In the genomic region with DNA sequence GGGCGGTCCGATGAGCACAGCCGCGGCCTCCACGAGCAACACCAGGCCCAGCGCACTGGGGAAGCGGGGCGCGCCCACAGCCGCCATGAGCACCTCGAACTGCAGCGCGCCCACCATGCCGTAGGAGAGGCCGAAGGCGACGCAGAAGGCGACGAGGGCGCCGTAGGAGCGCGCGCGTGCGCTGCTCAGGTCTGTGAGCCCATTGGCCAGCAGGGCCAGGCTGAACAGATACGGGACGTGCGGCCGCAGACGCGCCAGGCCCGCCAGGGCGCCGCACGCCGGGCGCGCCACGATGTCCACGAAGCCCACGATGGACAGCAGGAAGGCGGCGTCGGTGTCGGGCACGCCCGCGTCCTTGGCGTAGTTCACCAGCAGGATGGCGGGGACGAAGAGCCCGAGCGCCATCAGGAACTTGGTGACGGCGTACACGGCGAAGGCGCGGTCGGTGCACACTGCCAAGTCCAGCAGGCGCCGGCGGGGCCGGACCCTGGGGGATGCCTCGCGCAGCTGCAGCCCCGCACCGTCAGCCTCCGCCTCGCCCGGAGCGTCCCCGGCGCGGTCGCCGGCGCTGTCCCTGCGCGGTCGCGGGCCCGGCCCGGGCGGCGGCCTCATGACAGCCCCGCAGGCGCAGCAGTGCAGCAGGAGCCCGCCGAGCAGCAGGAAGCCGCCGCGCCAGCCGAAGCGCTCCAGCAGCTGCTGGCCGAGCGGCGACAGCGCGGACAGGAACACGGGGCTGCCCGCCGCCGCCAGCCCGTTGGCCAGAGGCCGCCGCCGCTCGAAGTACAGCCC, we compare ENCODE assay signal across 8 cellular contexts. TPM values are rescaled to one million over a fixed set of nuclear protein-coding genes. Genes with fewer than 3 reads are reported as not detected.
DNase-seq lines count a peak whose midpoint lies in the region; ATAC-seq and TF ChIP-seq lines count a peak whose summit lies in the region.

No MANE protein-coding gene starts in this region.

- H3K27me3 ChIP-seq in colonic mucosa = peaks cover 21% of the 10 kb centered on the region
- peaks cover 28 to 45% of the 10 kb centered on the region in 2 donors for H3K27me3 ChIP-seq in left lung
- peaks cover 0 to 12% of the 10 kb centered on the region in 2 donors for H3K27me3 ChIP-seq in tibial artery

- no peaks in the 10 kb centered on the region for H3K9me3 Mint-ChIP-seq in activated CD4-positive, alpha-beta T cell treated with anti-CD3 and anti-CD28 coated beads, Interleukin-2, amount 10 ng/mL, durations not matched to agents 24 days and 14 days

- peak overlapping the region; percentile 26 for H3K4me3 ChIP-seq in colonic mucosa
- H3K4me3 ChIP-seq in left lung = peak overlapping the region; percentile 9 to 10
- peak overlapping the region; percentile 45 to 49 for H3K4me3 ChIP-seq in tibial artery

- H3K36me3 ChIP-seq in colonic mucosa (no peaks in the 10 kb centered on the region), left lung (peaks cover 0 to 5% of the 10 kb centered on the region in 2 donors), tibial artery (peaks cover 0 to 25% (median 13%) of the 10 kb centered on the region in 3 donors)

- intact Hi-C loops in activated CD4-positive, alpha-beta T cell treated with anti-CD3 and anti-CD28 coated beads, Interleukin-2, amount 10 ng/mL, durations not matched to agents 24 days and 14 days (cut with micrococcal nuclease) = no loop called here
- intact Hi-C loops in colonic mucosa (cut with DNase I) (no loop called here), left lung (cut with DNase I) (no loop called here), tibial artery (cut with DNase I; ENCODE audit: low total_unique reads) (no loop called here)

- H3K27ac ChIP-seq in colonic mucosa (no peak overlapping the region), left lung (no peak overlapping the region), tibial artery (peak overlapping the region; percentile 10 to 59)

- H3K36me3 Mint-ChIP-seq in activated CD4-positive, alpha-beta T cell treated with anti-CD3 and anti-CD28 coated beads, Interleukin-2, amount 10 ng/mL, durations not matched to agents 24 days and 14 days (ENCODE audit: low read depth) = no peaks in the 10 kb centered on the region

- ATAC-seq in left lung = peak; percentile 61
- no peak for ATAC-seq in HG03521 (IDR thresholded peaks at IDR 0.05; ENCODE audit: unreplicated experiment)

- H3K4me1 Mint-ChIP-seq in activated CD4-positive, alpha-beta T cell treated with anti-CD3 and anti-CD28 coated beads, Interleukin-2, amount 10 ng/mL, durations not matched to agents 24 days and 14 days = no peaks in the 10 kb centered on the region

- TF ChIP-seq CTCF in colonic mucosa (IDR thresholded peaks at IDR 0.05) (no peak), left lung (IDR thresholded peaks at IDR 0.05) (no peak), tibial artery (IDR thresholded peaks at IDR 0.05) (peak in 1 of 2 experiments; percentile 4)

- H3K9me3 ChIP-seq in colonic mucosa (no peaks in the 10 kb centered on the region), left lung (no peaks in the 10 kb centered on the region), tibial artery (no peaks in the 10 kb centered on the region)

- peaks cover 27% of the 10 kb centered on the region for H3K27me3 Mint-ChIP-seq in activated CD4-positive, alpha-beta T cell treated with anti-CD3 and anti-CD28 coated beads, Interleukin-2, amount 10 ng/mL, durations not matched to agents 24 days and 14 days

- H3K4me1 ChIP-seq in colonic mucosa = peaks cover 6% of the 10 kb centered on the region
- peaks cover 15 to 26% of the 10 kb centered on the region in 2 donors for H3K4me1 ChIP-seq in left lung
- peaks cover 0 to 28% (median 22%) of the 10 kb centered on the region in 4 donors for H3K4me1 ChIP-seq in tibial artery

- peak overlapping the region; percentile 15 for H3K4me3 Mint-ChIP-seq in activated CD4-positive, alpha-beta T cell treated with anti-CD3 and anti-CD28 coated beads, Interleukin-2, amount 10 ng/mL, durations not matched to agents 24 days and 14 days

- no peak overlapping the region for H3K27ac Mint-ChIP-seq in activated CD4-positive, alpha-beta T cell treated with anti-CD3 and anti-CD28 coated beads, Interleukin-2, amount 10 ng/mL, durations not matched to agents 24 days and 14 days

- peak overlapping the region in 1 of 2 donors; percentile 56 for H3K9ac ChIP-seq in colonic mucosa (ENCODE audit: low read depth in 2 of 2, low read length in 2 of 2)

- peak; percentile 65 for DNase-seq in activated CD4-positive, alpha-beta T cell treated with anti-CD3 and anti-CD28 coated beads, Interleukin-2, amount 10 ng/mL, durations not matched to agents 24 days and 14 days
- DNase-seq in activated CD4-positive, alpha-beta T cell treated with anti-CD3 and anti-CD28 coated beads for 48 hours = no peak
- DNase-seq in colonic mucosa (peak; percentile 41), left lung (peak in 1 of 2 donors; percentile 79), tibial artery (no peak), OCI-M1 (lab: John Stamatoyannopoulos, UW) (no peak)
- no peak for DNase-seq in stimulated activated naive CD4-positive, alpha-beta T cell treated with Interleukin-2 at 50 U/mL for 16 hours (lab: John Stamatoyannopoulos, UW)

RNA-seq across cellular contexts. Expression of a gene that starts 2.9 kb away (rescaled TPM):
- not detected in 2 replicates for total RNA-seq in activated CD4-positive, alpha-beta T cell treated with anti-CD3 and anti-CD28 coated beads, Interleukin-2, amount 10 ng/mL, durations not matched to agents 24 days and 14 days
- total RNA-seq in colonic mucosa = under 1 TPM in 1 of 2 donors, not detected in 1; 0.27 TPM
- under 1 TPM; 0.38 to 0.45 TPM for total RNA-seq in left lung

RNA-seq across cellular contexts. Expression of a gene that starts 23.8 kb away (rescaled TPM):
- total RNA-seq in activated CD4-positive, alpha-beta T cell treated with anti-CD3 and anti-CD28 coated beads, Interleukin-2, amount 10 ng/mL, durations not matched to agents 24 days and 14 days = 11.9 and 15.1 TPM in 2 replicates
- 10 to 100 TPM; 27.6 to 47.2 TPM for total RNA-seq in colonic mucosa
- 10 to 100 TPM; 30.9 to 39.5 TPM for total RNA-seq in left lung

RNA-seq across cellular contexts. Expression of a gene that starts 29.4 kb away (rescaled TPM):
- 0.19 and 0.45 TPM in 2 replicates for total RNA-seq in activated CD4-positive, alpha-beta T cell treated with anti-CD3 and anti-CD28 coated beads, Interleukin-2, amount 10 ng/mL, durations not matched to agents 24 days and 14 days
- 10 to 100 TPM; 59.1 to 76.6 TPM for total RNA-seq in colonic mucosa
- total RNA-seq in left lung = under 1 TPM; 0.34 to 0.35 TPM

Comparison
In these comparisons a context has a peak if more than half of its experiments do, and no peak if none do; other contexts are left out.
1. DNase-seq: peak in activated CD4-positive, alpha-beta T cell treated with anti-CD3 and anti-CD28 coated beads, Interleukin-2, amount 10 ng/mL, durations not matched to agents 24 days and 14 days (single experiment) and colonic mucosa (single experiment); none in activated CD4-positive, alpha-beta T cell treated with anti-CD3 and anti-CD28 coated beads for 48 hours (single experiment), tibial artery (0 of 2), stimulated activated naive CD4-positive, alpha-beta T cell treated with Interleukin-2 at 50 U/mL for 16 hours (single experiment) and OCI-M1 (single experiment).
2. H3K27ac ChIP-seq: peak in tibial artery (2 of 2); none in colonic mucosa (single experiment) and left lung (0 of 2).
3. RNA of a gene that starts 29.4 kb away (total RNA-seq): 59.1 to 76.6 TPM in colonic mucosa; 0.34 to 0.35 TPM in left lung and 0.19 to 0.45 TPM in activated CD4-positive, alpha-beta T cell treated with anti-CD3 and anti-CD28 coated beads, Interleukin-2, amount 10 ng/mL, durations not matched to agents 24 days and 14 days; every median in the first group is over 10 times any median in the second.
4. Peak in every context shown above with its lines, with median percentiles within 50 percentile points of each other: H3K4me3 ChIP-seq.